Comparison of ENCODE assay signal across 8 cellular contexts in the genomic region with DNA sequence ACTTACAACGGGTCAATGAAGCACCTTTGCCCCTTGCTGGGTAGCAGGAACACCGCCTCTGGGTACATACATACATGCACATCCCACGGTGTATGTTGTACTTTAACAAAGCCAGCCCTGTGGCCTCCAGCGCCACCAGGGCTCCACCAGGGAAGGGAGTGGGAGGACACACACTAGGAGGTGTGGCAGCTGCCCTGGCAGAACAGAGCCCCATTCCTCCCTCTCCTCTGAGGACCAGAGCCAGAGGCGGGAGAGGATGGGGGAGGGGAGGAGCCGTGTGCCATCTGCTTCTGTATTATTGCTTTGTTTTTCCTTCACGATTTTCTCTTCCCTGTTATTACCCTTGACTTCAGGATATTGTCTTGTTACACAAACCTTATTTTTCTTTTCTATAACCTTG.
DNase-seq lines count a peak whose midpoint lies in the region; ATAC-seq and TF ChIP-seq lines count a peak whose summit lies in the region.

No MANE protein-coding gene starts in this region.

- no peak overlapping the region for H3K4me3 Mint-ChIP-seq in mesothelial cell of epicardium

- peaks cover 37% of the 10 kb centered on the region for H3K4me1 Mint-ChIP-seq in mesothelial cell of epicardium

- no peaks in the 10 kb centered on the region for H3K27me3 Mint-ChIP-seq in mesothelial cell of epicardium (ENCODE audit: low read depth)

- no peak for ATAC-seq in activated CD4-positive, CD25-positive, alpha-beta regulatory T cell treated with anti-CD3 and anti-CD28 coated beads, Interleukin-2, amount 50 U/mL, for 24 hours
- no peak for ATAC-seq in HG02571 (IDR thresholded peaks at IDR 0.05; ENCODE audit: unreplicated experiment)

- H3K9me3 Mint-ChIP-seq in mesothelial cell of epicardium, result no peaks in the 10 kb centered on the region

- peak; percentile 42 for DNase-seq in AG20443 (ENCODE audit: low spot score)
- DNase-seq in NCI-H1694 (lab: John Stamatoyannopoulos, UW), result peak; percentile 92
- DNase-seq in anterior cingulate cortex (lab: John Stamatoyannopoulos, UW), result peak in 40 of 58 donors; percentile 13 to 74 (median 48)
- DNase-seq in mesothelial cell of epicardium (ENCODE audit: low spot score in 2 of 2, unreplicated experiment in 2 of 2), result no peak
- no peak for DNase-seq in CD1c-positive myeloid dendritic cell (ENCODE audit: extremely low spot score)
- DNase-seq in GOT3 (lab: John Stamatoyannopoulos, UW), result no peak

- H3K36me3 Mint-ChIP-seq in mesothelial cell of epicardium, result peaks cover 8% of the 10 kb centered on the region

- peak overlapping the region; percentile 96 for H3K27ac Mint-ChIP-seq in mesothelial cell of epicardium

- no peak for TF ChIP-seq CTCF in mesothelial cell of epicardium (IDR thresholded peaks at IDR 0.05; ENCODE audit: unreplicated experiment)

Comparison
In these comparisons a context has a peak if more than half of its experiments do, and no peak if none do; other contexts are left out.
1. DNase-seq: peak in AG20443 (single experiment), NCI-H1694 (single experiment) and anterior cingulate cortex (40 of 58); none in mesothelial cell of epicardium (0 of 2), CD1c-positive myeloid dendritic cell (single experiment) and GOT3 (single experiment).